In the genomic region with DNA sequence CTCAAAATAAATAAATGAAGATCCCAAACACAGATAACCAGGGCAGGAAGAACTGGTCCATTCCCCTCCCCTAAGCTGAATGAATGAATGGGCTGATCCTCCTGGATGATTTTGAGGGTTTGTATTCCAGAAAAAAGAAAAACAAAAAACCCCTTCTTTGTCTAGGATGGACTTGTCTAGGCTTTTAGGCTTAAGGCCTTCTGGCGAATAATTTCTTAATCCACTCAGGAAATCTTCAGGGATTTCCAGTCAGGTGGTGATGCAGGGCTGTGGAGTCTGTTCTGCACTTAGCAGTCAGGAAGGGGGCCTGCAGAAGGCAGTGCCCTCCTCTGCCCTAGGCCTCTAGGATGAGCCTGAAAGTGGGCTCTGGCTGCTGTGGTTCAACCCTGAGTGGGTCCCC, we compare ENCODE assay signal across 17 cellular contexts. TPM values are rescaled to one million over a fixed set of nuclear protein-coding genes. Genes with fewer than 3 reads are reported as not detected.
DNase-seq lines count a peak whose midpoint lies in the region; ATAC-seq and TF ChIP-seq lines count a peak whose summit lies in the region.
"Had no signal": no experiment of that assay in that cellular context is flagged by ENCODE, and none has a peak within 500 bp of the region (broad histone marks: within the 10 kb centered on the region; RNA-seq: fewer than 3 reads in every experiment).

No MANE protein-coding gene starts in this region.

- no peak overlapping the region for H3K27ac Mint-ChIP-seq in naive thymus-derived CD8-positive, alpha-beta T cell

- no peaks in the 10 kb centered on the region for H3K36me3 ChIP-seq in colonic mucosa

- peaks cover 3% of the 10 kb centered on the region for H3K4me1 ChIP-seq in colonic mucosa

- ATAC-seq in sciatic nerve (peak; percentile 16), SK-N-SH treated with all-trans-retinoic acid at 6 μM for 48 hours (no peak), HG02852 (IDR thresholded peaks at IDR 0.05; ENCODE audit: unreplicated experiment) (no peak)
- no peak for ATAC-seq in naive thymus-derived CD8-positive, alpha-beta T cell
- ATAC-seq: Panc1 had no signal

- POLR2A ChIA-PET in naive thymus-derived CD8-positive, alpha-beta T cell (lab: Charles Lee): no interaction called here

- no peaks in the 10 kb centered on the region for H3K36me3 Mint-ChIP-seq in naive thymus-derived CD8-positive, alpha-beta T cell
- H3K36me3 Mint-ChIP-seq: CD14-positive monocyte had no signal

- H3K27me3 ChIP-seq in colonic mucosa: no peaks in the 10 kb centered on the region

- DNase-seq in NCI-H82 (lab: John Stamatoyannopoulos, UW): peak; percentile 98
- no peak for DNase-seq in colonic mucosa
- DNase-seq in sciatic nerve (ENCODE audit: low spot score): no peak
- DNase-seq in naive thymus-derived CD8-positive, alpha-beta T cell: no peak
- DNase-seq: COR-L47, EL, NCI-H1105 treated with DMSO at 0.1 percent for 48 hours, NCI-H1694 treated with DMSO at 0.1 percent for 48 hours, NCI-H2107, NCI-H446 treated with DMSO at 0.1 percent for 48 hours, NCI-H774, Right ventricle myocardium superior had no signal

- peaks cover 0 to 2% (median 0%) of the 10 kb centered on the region in 4 donors for H3K4me1 Mint-ChIP-seq in naive thymus-derived CD8-positive, alpha-beta T cell

- intact Hi-C loops in colonic mucosa (cut with DNase I): no loop called here
- intact Hi-C loops in sciatic nerve (cut with DNase I): no loop called here

- TF ChIP-seq CTCF in C4-2B (conservative IDR thresholded peaks at IDR 0.05): no peak
- TF ChIP-seq CTCF in colonic mucosa (IDR thresholded peaks at IDR 0.05): no peak

- no peak overlapping the region for H3K9ac ChIP-seq in colonic mucosa (ENCODE audit: low read depth in 2 of 2, low read length in 2 of 2)

- H3K9me3 Mint-ChIP-seq in naive thymus-derived CD8-positive, alpha-beta T cell: no peaks in the 10 kb centered on the region

- H3K4me3 ChIP-seq in colonic mucosa: no peak overlapping the region

- no peak overlapping the region for H3K4me3 Mint-ChIP-seq in naive thymus-derived CD8-positive, alpha-beta T cell
- H3K4me3 Mint-ChIP-seq: CD14-positive monocyte had no signal

- H3K9me3 ChIP-seq in colonic mucosa: no peaks in the 10 kb centered on the region

- H3K27me3 Mint-ChIP-seq in naive thymus-derived CD8-positive, alpha-beta T cell: peaks cover 0 to 2% (median 0%) of the 10 kb centered on the region in 5 donors

- H3K27ac ChIP-seq in C4-2B: peak overlapping the region; percentile 57
- peak overlapping the region; percentile 75 for H3K27ac ChIP-seq in colonic mucosa

TF ChIP-seq in SK-N-SH treated with all-trans-retinoic acid at 6 μM for 48 hours, 23 proteins besides CTCF, POLR2A, EP300 and RAD21:
- TF ChIP-seq, protein P1, sequence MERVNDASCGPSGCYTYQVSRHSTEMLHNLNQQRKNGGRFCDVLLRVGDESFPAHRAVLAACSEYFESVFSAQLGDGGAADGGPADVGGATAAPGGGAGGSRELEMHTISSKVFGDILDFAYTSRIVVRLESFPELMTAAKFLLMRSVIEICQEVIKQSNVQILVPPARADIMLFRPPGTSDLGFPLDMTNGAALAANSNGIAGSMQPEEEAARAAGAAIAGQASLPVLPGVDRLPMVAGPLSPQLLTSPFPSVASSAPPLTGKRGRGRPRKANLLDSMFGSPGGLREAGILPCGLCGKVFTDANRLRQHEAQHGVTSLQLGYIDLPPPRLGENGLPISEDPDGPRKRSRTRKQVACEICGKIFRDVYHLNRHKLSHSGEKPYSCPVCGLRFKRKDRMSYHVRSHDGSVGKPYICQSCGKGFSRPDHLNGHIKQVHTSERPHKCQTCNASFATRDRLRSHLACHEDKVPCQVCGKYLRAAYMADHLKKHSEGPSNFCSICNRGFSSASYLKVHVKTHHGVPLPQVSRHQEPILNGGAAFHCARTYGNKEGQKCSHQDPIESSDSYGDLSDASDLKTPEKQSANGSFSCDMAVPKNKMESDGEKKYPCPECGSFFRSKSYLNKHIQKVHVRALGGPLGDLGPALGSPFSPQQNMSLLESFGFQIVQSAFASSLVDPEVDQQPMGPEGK (CRISPR knock-in tag; IDR thresholded peaks at IDR 0.05; ENCODE audit: borderline replicate concordance): no peak
- TF ChIP-seq, protein P2, sequence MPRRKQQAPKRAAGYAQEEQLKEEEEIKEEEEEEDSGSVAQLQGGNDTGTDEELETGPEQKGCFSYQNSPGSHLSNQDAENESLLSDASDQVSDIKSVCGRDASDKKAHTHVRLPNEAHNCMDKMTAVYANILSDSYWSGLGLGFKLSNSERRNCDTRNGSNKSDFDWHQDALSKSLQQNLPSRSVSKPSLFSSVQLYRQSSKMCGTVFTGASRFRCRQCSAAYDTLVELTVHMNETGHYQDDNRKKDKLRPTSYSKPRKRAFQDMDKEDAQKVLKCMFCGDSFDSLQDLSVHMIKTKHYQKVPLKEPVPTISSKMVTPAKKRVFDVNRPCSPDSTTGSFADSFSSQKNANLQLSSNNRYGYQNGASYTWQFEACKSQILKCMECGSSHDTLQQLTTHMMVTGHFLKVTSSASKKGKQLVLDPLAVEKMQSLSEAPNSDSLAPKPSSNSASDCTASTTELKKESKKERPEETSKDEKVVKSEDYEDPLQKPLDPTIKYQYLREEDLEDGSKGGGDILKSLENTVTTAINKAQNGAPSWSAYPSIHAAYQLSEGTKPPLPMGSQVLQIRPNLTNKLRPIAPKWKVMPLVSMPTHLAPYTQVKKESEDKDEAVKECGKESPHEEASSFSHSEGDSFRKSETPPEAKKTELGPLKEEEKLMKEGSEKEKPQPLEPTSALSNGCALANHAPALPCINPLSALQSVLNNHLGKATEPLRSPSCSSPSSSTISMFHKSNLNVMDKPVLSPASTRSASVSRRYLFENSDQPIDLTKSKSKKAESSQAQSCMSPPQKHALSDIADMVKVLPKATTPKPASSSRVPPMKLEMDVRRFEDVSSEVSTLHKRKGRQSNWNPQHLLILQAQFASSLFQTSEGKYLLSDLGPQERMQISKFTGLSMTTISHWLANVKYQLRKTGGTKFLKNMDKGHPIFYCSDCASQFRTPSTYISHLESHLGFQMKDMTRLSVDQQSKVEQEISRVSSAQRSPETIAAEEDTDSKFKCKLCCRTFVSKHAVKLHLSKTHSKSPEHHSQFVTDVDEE (CRISPR knock-in tag; IDR thresholded peaks at IDR 0.05): no peak
- TF ChIP-seq RARB (CRISPR knock-in tag; IDR thresholded peaks at IDR 0.05): no peak
- TF ChIP-seq ZFP3 (CRISPR knock-in tag; IDR thresholded peaks at IDR 0.05): no peak
- no peak for TF ChIP-seq ZNF8 (CRISPR knock-in tag; IDR thresholded peaks at IDR 0.05)
- TF ChIP-seq GLIS3 (CRISPR knock-in tag; IDR thresholded peaks at IDR 0.05): no peak
- TF ChIP-seq, protein P3, sequence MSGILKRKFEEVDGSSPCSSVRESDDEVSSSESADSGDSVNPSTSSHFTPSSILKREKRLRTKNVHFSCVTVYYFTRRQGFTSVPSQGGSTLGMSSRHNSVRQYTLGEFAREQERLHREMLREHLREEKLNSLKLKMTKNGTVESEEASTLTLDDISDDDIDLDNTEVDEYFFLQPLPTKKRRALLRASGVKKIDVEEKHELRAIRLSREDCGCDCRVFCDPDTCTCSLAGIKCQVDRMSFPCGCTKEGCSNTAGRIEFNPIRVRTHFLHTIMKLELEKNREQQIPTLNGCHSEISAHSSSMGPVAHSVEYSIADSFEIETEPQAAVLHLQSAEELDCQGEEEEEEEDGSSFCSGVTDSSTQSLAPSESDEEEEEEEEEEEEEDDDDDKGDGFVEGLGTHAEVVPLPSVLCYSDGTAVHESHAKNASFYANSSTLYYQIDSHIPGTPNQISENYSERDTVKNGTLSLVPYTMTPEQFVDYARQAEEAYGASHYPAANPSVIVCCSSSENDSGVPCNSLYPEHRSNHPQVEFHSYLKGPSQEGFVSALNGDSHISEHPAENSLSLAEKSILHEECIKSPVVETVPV (CRISPR knock-in tag; IDR thresholded peaks at IDR 0.05): no peak
- no peak for TF ChIP-seq SNAI2 (CRISPR knock-in tag; IDR thresholded peaks at IDR 0.05)
- TF ChIP-seq ISL1 (CRISPR knock-in tag; IDR thresholded peaks at IDR 0.05): no peak
- no peak for TF ChIP-seq TOX (CRISPR knock-in tag; IDR thresholded peaks at IDR 0.05; ENCODE audit: borderline replicate concordance)
- TF ChIP-seq ESRRG (CRISPR knock-in tag; IDR thresholded peaks at IDR 0.05): no peak
- TF ChIP-seq CSDC2 (CRISPR knock-in tag; IDR thresholded peaks at IDR 0.05): no peak
- TF ChIP-seq BACH2 (CRISPR knock-in tag; IDR thresholded peaks at IDR 0.05; ENCODE audit: borderline replicate concordance): no peak
- TF ChIP-seq ZNF70 (CRISPR knock-in tag; IDR thresholded peaks at IDR 0.05): no peak
- TF ChIP-seq TCF4 (CRISPR knock-in tag; IDR thresholded peaks at IDR 0.05; ENCODE audit: borderline replicate concordance): no peak
- no peak for TF ChIP-seq ZNF565 (CRISPR knock-in tag; conservative IDR thresholded peaks at IDR 0.05; ENCODE audit: low read depth)
- TF ChIP-seq, protein P4, sequence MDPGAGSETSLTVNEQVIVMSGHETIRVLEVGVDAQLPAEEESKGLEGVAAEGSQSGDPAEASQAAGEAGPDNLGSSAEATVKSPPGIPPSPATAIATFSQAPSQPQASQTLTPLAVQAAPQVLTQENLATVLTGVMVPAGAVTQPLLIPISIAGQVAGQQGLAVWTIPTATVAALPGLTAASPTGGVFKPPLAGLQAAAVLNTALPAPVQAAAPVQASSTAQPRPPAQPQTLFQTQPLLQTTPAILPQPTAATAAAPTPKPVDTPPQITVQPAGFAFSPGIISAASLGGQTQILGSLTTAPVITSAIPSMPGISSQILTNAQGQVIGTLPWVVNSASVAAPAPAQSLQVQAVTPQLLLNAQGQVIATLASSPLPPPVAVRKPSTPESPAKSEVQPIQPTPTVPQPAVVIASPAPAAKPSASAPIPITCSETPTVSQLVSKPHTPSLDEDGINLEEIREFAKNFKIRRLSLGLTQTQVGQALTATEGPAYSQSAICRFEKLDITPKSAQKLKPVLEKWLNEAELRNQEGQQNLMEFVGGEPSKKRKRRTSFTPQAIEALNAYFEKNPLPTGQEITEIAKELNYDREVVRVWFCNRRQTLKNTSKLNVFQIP (CRISPR knock-in tag; IDR thresholded peaks at IDR 0.05; ENCODE audit: borderline replicate concordance, low read depth): no peak
- no peak for TF ChIP-seq PPARA (CRISPR knock-in tag; IDR thresholded peaks at IDR 0.05; ENCODE audit: borderline replicate concordance)
- no peak for TF ChIP-seq ZC3H10 (CRISPR knock-in tag; IDR thresholded peaks at IDR 0.05)

RNA-seq across cellular contexts. Expression of a gene that starts 52.1 kb away (rescaled TPM):
- 100 to 1,000 TPM; 154 to 180 TPM for total RNA-seq in colonic mucosa
- 9.7 TPM for total RNA-seq in sciatic nerve
- total RNA-seq in naive thymus-derived CD8-positive, alpha-beta T cell: 10 to 100 TPM; 77.7 to 79.0 TPM
- polyA plus RNA-seq in naive thymus-derived CD8-positive, alpha-beta T cell: 10 to 100 TPM; 19.1 to 30.9 (median 26.6) TPM
